1 cellular context compared by ENCODE assay signal in the genomic region with DNA sequence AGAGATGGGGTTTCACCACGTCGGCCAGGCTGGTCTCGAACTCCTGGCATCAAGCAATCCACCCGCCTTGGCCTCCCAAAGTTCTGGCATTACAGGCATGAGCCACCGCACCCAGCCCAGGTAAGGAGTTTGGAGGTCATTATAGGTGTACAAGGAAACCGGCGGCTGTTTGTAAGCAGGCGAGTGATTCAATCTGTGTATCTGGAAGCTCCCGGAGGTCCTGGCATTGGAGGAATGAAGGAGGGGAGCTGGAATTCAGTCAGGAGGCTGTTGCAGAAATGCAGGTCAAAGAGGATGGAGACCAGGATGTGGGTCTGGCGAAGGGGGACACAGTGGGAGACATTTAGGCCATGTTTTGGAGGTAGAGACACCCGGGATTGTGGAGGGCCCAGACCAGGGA.
TF ChIP-seq lines count a peak whose summit lies in the region.

No MANE protein-coding gene starts in this region.

TF ChIP-seq in HCT116, 20 proteins besides CTCF, POLR2A, EP300 and RAD21:
- TF ChIP-seq SRF (IDR thresholded peaks at IDR 0.05; ENCODE audit: low read depth) (no peak), TCF7L2 (IDR thresholded peaks at IDR 0.05; ENCODE audit: borderline replicate concordance, extremely low read depth, insufficient read depth, insufficient read length) (no peak), YY1 (IDR thresholded peaks at IDR 0.05; ENCODE audit: extremely low read depth, insufficient replicate concordance, low read depth, low read length) (no peak), ELF1 (IDR thresholded peaks at IDR 0.05; ENCODE audit: borderline replicate concordance, low read depth) (no peak), CEBPB (IDR thresholded peaks at IDR 0.05; ENCODE audit: low read depth) (no peak), JUND (IDR thresholded peaks at IDR 0.05) (no peak; the same call in 1 of the 2 replicates), FOSL1 (IDR thresholded peaks at IDR 0.05; ENCODE audit: low read depth) (no peak), EGR1 (IDR thresholded peaks at IDR 0.05; ENCODE audit: low read depth) (no peak), EZH2phosphoT487 (IDR thresholded peaks at IDR 0.05; ENCODE audit: borderline replicate concordance) (no peak)
- TF ChIP-seq, protein P1, sequence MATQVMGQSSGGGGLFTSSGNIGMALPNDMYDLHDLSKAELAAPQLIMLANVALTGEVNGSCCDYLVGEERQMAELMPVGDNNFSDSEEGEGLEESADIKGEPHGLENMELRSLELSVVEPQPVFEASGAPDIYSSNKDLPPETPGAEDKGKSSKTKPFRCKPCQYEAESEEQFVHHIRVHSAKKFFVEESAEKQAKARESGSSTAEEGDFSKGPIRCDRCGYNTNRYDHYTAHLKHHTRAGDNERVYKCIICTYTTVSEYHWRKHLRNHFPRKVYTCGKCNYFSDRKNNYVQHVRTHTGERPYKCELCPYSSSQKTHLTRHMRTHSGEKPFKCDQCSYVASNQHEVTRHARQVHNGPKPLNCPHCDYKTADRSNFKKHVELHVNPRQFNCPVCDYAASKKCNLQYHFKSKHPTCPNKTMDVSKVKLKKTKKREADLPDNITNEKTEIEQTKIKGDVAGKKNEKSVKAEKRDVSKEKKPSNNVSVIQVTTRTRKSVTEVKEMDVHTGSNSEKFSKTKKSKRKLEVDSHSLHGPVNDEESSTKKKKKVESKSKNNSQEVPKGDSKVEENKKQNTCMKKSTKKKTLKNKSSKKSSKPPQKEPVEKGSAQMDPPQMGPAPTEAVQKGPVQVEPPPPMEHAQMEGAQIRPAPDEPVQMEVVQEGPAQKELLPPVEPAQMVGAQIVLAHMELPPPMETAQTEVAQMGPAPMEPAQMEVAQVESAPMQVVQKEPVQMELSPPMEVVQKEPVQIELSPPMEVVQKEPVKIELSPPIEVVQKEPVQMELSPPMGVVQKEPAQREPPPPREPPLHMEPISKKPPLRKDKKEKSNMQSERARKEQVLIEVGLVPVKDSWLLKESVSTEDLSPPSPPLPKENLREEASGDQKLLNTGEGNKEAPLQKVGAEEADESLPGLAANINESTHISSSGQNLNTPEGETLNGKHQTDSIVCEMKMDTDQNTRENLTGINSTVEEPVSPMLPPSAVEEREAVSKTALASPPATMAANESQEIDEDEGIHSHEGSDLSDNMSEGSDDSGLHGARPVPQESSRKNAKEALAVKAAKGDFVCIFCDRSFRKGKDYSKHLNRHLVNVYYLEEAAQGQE (IDR thresholded peaks at IDR 0.05; ENCODE audit: low read depth) = no peak
- TF ChIP-seq, protein P2, sequence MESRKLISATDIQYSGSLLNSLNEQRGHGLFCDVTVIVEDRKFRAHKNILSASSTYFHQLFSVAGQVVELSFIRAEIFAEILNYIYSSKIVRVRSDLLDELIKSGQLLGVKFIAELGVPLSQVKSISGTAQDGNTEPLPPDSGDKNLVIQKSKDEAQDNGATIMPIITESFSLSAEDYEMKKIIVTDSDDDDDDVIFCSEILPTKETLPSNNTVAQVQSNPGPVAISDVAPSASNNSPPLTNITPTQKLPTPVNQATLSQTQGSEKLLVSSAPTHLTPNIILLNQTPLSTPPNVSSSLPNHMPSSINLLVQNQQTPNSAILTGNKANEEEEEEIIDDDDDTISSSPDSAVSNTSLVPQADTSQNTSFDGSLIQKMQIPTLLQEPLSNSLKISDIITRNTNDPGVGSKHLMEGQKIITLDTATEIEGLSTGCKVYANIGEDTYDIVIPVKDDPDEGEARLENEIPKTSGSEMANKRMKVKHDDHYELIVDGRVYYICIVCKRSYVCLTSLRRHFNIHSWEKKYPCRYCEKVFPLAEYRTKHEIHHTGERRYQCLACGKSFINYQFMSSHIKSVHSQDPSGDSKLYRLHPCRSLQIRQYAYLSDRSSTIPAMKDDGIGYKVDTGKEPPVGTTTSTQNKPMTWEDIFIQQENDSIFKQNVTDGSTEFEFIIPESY (IDR thresholded peaks at IDR 0.05; ENCODE audit: extremely low read depth, insufficient replicate concordance, low read length) = no peak
- TF ChIP-seq, protein P3, sequence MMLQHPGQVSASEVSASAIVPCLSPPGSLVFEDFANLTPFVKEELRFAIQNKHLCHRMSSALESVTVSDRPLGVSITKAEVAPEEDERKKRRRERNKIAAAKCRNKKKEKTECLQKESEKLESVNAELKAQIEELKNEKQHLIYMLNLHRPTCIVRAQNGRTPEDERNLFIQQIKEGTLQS (IDR thresholded peaks at IDR 0.05) = no peak
